ENCODE assay signal across 20 cellular contexts in the genomic region with DNA sequence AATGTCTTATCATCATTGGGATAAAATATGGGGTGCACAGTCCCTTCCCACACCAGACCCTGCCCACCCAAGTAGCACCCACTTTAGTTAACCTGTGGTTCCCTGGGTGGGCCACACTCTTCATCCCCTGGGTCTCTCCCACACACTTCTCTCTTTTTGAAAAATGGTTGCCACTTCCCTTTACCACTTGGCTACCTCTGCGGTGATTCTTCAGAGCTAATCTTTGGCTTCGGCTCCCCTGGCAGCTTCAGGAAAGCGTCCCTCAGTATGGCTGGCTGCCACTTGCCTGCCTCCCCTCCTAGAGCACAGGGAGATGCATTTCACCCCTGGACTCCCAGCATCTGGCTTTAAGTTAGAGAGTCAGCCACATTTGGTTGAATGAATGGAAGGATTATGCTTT. TPM values are rescaled to one million over a fixed set of nuclear protein-coding genes. Genes with fewer than 3 reads are reported as not detected.
"Had no signal": no experiment of that assay in that cellular context is flagged by ENCODE, and none has a peak within 500 bp of the region (broad histone marks: within the 10 kb centered on the region; RNA-seq: fewer than 3 reads in every experiment).

No MANE protein-coding gene starts in this region.

- H3K27me3 ChIP-seq: ovary, thyroid gland had no signal

- H3K4me3 ChIP-seq: esophagus squamous epithelium, gastroesophageal sphincter, ovary, suprapubic skin, thyroid gland had no signal

- ATAC-seq: gastroesophageal sphincter; left lobe of liver; naive thymus-derived CD8-positive, alpha-beta T cell; right cardiac atrium; stimulated activated effector memory CD8-positive, alpha-beta T cell treated with anti-CD3 and anti-CD28 coated beads, Interleukin-12 subunit alpha, Interleukin-12 subunit beta, amount 100 ng/mL, for 72 hours; stimulated activated naive CD8-positive, alpha-beta T cell treated with anti-CD3 and anti-CD28 coated beads, Interleukin-15, Interleukin-2, amounts not matched to agents 100 U/mL and 50 U/mL, for 24 hours had no signal

- H3K27ac ChIP-seq: esophagus squamous epithelium, gastroesophageal sphincter, ovary, suprapubic skin, thyroid gland had no signal

- DNase-seq: dermis blood vessel endothelial cell; esophagus squamous epithelium; foreskin fibroblast; glutamatergic neuron; islet precursor cell; mammary epithelial cell; naive thymus-derived CD8-positive, alpha-beta T cell; ovary; right cardiac atrium; small intestine; stimulated activated CD4-positive, alpha-beta T cell treated with anti-CD3 and anti-CD28 coated beads, Interleukin-12 subunit alpha, Interleukin-12 subunit beta, amount 100 ng/mL, for 4 hours; stimulated activated CD4-positive, alpha-beta T cell treated with anti-CD3 and anti-CD28 coated beads, Interleukin-2, amount 100 ng/mL, for 48 hours; stimulated activated naive CD8-positive, alpha-beta T cell treated with anti-CD3 and anti-CD28 coated beads, Interleukin-15, Interleukin-2, amounts not matched to agents 100 U/mL and 50 U/mL, for 24 hours; thyroid gland had no signal

- H3K36me3 ChIP-seq: esophagus squamous epithelium, gastroesophageal sphincter, ovary, suprapubic skin, thyroid gland had no signal

- H3K4me1 ChIP-seq: esophagus squamous epithelium, gastroesophageal sphincter, suprapubic skin, thyroid gland had no signal

- H3K9me3 ChIP-seq: esophagus squamous epithelium, gastroesophageal sphincter, ovary, suprapubic skin, thyroid gland had no signal

RNA-seq across cellular contexts. Expression of gene CCNA1, which starts 18.2 kb away (rescaled TPM):
- total RNA-seq: lower leg skin; mononuclear cell; naive thymus-derived CD8-positive, alpha-beta T cell; right cardiac atrium had no signal
